In the genomic region with DNA sequence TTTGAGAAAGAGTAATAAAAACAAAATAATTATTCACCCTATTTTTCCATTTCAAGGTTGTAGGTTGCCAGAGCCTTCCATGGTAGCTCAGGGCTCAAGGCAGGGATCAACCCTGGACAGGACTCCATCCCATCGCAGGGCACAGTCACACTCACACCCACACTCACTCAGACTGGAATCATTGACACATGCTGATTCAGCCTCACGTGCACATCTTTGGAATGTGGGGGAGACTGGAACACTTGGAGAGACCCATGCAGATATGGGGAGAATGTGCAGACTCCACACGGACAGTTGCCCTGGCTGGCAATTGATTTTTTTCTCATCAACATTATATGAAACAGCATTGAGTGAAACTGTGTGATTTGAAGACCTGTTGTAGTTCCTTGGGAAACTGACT, we compare ENCODE assay signal across 25 cellular contexts.
DNase-seq lines count a peak whose midpoint lies in the region; ATAC-seq and TF ChIP-seq lines count a peak whose summit lies in the region.
"Had no signal": no experiment of that assay in that cellular context is flagged by ENCODE, and none has a peak within 500 bp of the region (broad histone marks: within the 10 kb centered on the region; RNA-seq: fewer than 3 reads in every experiment).

No MANE protein-coding gene starts in this region.

- WGBS in GM23248 (ENCODE audit: low coverage in 1 of 2, low lambda C conversion rate in 2 of 2, missing lambda C conversion rate in 2 of 2), 2 experiments, result 16 to 20% methylated on average over 3 of the region's 3 CpGs
- WGBS in mesendoderm (ENCODE audit: extremely low coverage, insufficient coverage, low lambda C conversion rate), result no CpG with 5 or more reads among the region's 3 CpGs
- WGBS in right lobe of liver (ENCODE audit: insufficient coverage, low coverage, low lambda C conversion rate, missing lambda C conversion rate), result 39% methylated on average over 2 of the region's 3 CpGs

- 0 out of 2 replicates have a peak, but pooled peaks cover 4% of the 10 kb centered on the region for H3K27me3 ChIP-seq in GM23248 (replicated peaks; ENCODE audit: insufficient read depth)
- H3K27me3 ChIP-seq in mesendoderm (ENCODE audit: insufficient read depth, low read length, poor library complexity), result no peaks in the 10 kb centered on the region
- no peaks in the 10 kb centered on the region for H3K27me3 ChIP-seq in right lobe of liver
- H3K27me3 ChIP-seq: ovary, SJSA1 had no signal

- H3K23ac ChIP-seq in mesendoderm (ENCODE audit: low read length), result no peak overlapping the region

- H3K9me2 ChIP-seq in GM23248 (ENCODE audit: insufficient read depth), result no peaks in the 10 kb centered on the region

- intact Hi-C loops in right lobe of liver (cut with DNase I), result no loop called here

- H3K79me1 ChIP-seq in mesendoderm (ENCODE audit: low read length), result no peaks in the 10 kb centered on the region

- H3K27ac ChIP-seq in GM23248 (no peak overlapping the region), mesendoderm (ENCODE audit: low read depth, low read length) (no peak overlapping the region), right lobe of liver (no peak overlapping the region)
- H3K27ac ChIP-seq: C4-2B, esophagus squamous epithelium, HL-60, ovary, SJSA1 had no signal

- no peak overlapping the region for H2AFZ ChIP-seq in GM23248

- no peak overlapping the region for H4K5ac ChIP-seq in mesendoderm (ENCODE audit: low read length)

- no peak overlapping the region for H2BK5ac ChIP-seq in mesendoderm (ENCODE audit: low read length)

- no peak for TF ChIP-seq POLR2A in right lobe of liver (IDR thresholded peaks at IDR 0.05)

- H4K20me1 ChIP-seq in GM23248 (ENCODE audit: insufficient read depth), result no peaks in the 10 kb centered on the region

- H3K18ac ChIP-seq in mesendoderm (ENCODE audit: low read length), result no peak overlapping the region

- H3F3A ChIP-seq in GM23248 (ENCODE audit: insufficient read depth), result no peaks in the 10 kb centered on the region

- H4K8ac ChIP-seq in mesendoderm (ENCODE audit: low read depth, low read length), result no peak overlapping the region

- H2AK5ac ChIP-seq in mesendoderm (ENCODE audit: low read length), result no peak overlapping the region

- H3K4me2 ChIP-seq in GM23248 (ENCODE audit: unreplicated experiment) (no peak overlapping the region), mesendoderm (ENCODE audit: low read length) (no peak overlapping the region)

- H3K79me2 ChIP-seq in GM23248 (ENCODE audit: insufficient read depth) (no peaks in the 10 kb centered on the region), mesendoderm (ENCODE audit: control insufficient read depth, insufficient read depth, low read length) (no peaks in the 10 kb centered on the region)

- no peak overlapping the region for H2BK120ac ChIP-seq in mesendoderm (ENCODE audit: low read depth, low read length)

- H3K36me3 ChIP-seq in GM23248 (ENCODE audit: low read depth), result no peaks in the 10 kb centered on the region
- no peaks in the 10 kb centered on the region for H3K36me3 ChIP-seq in mesendoderm (ENCODE audit: control insufficient read depth, insufficient read depth, low read length)
- H3K36me3 ChIP-seq in right lobe of liver, result no peaks in the 10 kb centered on the region
- H3K36me3 ChIP-seq: esophagus squamous epithelium, ovary, SJSA1 had no signal

- H3K9me3 ChIP-seq in GM23248 (ENCODE audit: low read depth) (no peaks in the 10 kb centered on the region), right lobe of liver (peaks cover 0 to 2% (median 0%) of the 10 kb centered on the region in 4 donors)
- H3K9me3 ChIP-seq: esophagus squamous epithelium, ovary had no signal

- H3K4me1 ChIP-seq in GM23248 (ENCODE audit: insufficient read depth) (no peaks in the 10 kb centered on the region), mesendoderm (ENCODE audit: control insufficient read depth, low read depth, low read length) (no peaks in the 10 kb centered on the region), right lobe of liver (no peaks in the 10 kb centered on the region)
- H3K4me1 ChIP-seq: esophagus squamous epithelium, SJSA1 had no signal

- H3K56ac ChIP-seq in mesendoderm (ENCODE audit: low read length), result no peak overlapping the region

- H3K4ac ChIP-seq in mesendoderm (ENCODE audit: low read depth, low read length), result no peak overlapping the region

- no peak for TF ChIP-seq CTCF in fibroblast of mammary gland (conservative IDR thresholded peaks at IDR 0.05; ENCODE audit: control insufficient read depth, insufficient read depth, low read depth, low read length)
- TF ChIP-seq CTCF in right lobe of liver (IDR thresholded peaks at IDR 0.05), result no peak

- no peak for ATAC-seq in esophagus mucosa
- no peak for ATAC-seq in GM19035 (IDR thresholded peaks at IDR 0.05; ENCODE audit: unreplicated experiment)
- ATAC-seq in right lobe of liver, result no peak
- ATAC-seq: Panc1 had no signal

- in situ Hi-C loops in GM23248 (cut with MboI), result loop anchor here (25.0 kb wide), 1 partner anchor 355 kb away; no protein-coding TSS in a partner anchor

- DNase-seq in GM23248, result peak; percentile 17
- DNase-seq in RKO (ENCODE audit: low spot score), result peak; percentile 40
- peak; percentile 26 for DNase-seq in fibroblast of mammary gland (ENCODE audit: low read depth)
- DNase-seq in renal cortical epithelial cell (ENCODE audit: low read depth), result peak; percentile 33
- DNase-seq in mesendoderm, result no peak
- no peak for DNase-seq in right lobe of liver
- DNase-seq: activated CD4-positive, alpha-beta memory T cell treated with anti-CD3 and anti-CD28 coated beads, Interleukin-2, amount 10 ng/mL, durations not matched to agents 7 days and 5 days; activated CD8-positive, alpha-beta memory T cell treated with anti-CD3 and anti-CD28 coated beads, Interleukin-2, amount 50 U/mL, for 48 hours; activated naive CD4-positive, alpha-beta T cell treated with anti-CD3 and anti-CD28 coated beads, Interleukin-2, amount 50 U/mL, for 16 hours; central memory CD4-positive, alpha-beta T cell; DMS79 treated with DMSO at 0.1 percent for 48 hours; endodermal cell; esophagus squamous epithelium; NCI-H1105; NCI-H1930; NCI-H69; ovary; retina; trophoblast cell had no signal

- H2BK15ac ChIP-seq in mesendoderm (replicated peaks; ENCODE audit: low read depth), result no peak overlapping the region

- no peak overlapping the region for H3K4me3 ChIP-seq in GM23248
- no peak overlapping the region for H3K4me3 ChIP-seq in fibroblast of mammary gland (ENCODE audit: control insufficient read depth, low read depth, low read length)
- no peak overlapping the region for H3K4me3 ChIP-seq in mesendoderm (ENCODE audit: low read length)
- no peak overlapping the region for H3K4me3 ChIP-seq in right lobe of liver
- H3K4me3 ChIP-seq: esophagus squamous epithelium, ovary, SJSA1 had no signal

- H3K9ac ChIP-seq in GM23248, result no peak overlapping the region
- H3K9ac ChIP-seq in mesendoderm (ENCODE audit: low read length), result no peak overlapping the region

Comparison
In these comparisons a context has a peak if more than half of its experiments do, and no peak if none do; other contexts are left out.
1. DNase-seq: peak in GM23248 (single experiment), RKO (single experiment), fibroblast of mammary gland (single experiment) and renal cortical epithelial cell (single experiment); none in mesendoderm (single experiment) and right lobe of liver (0 of 3).